ENCODE assay signal across 1 cellular context in genomic region chr2:180663016-180663471, GRCh38.
TF ChIP-seq lines count a peak whose summit lies in the region.

No MANE protein-coding gene starts in this region.

TF ChIP-seq in HCT116, 20 proteins besides CTCF, POLR2A, EP300 and RAD21 (continued from another document):
- no peak for TF ChIP-seq REST (IDR thresholded peaks at IDR 0.05; ENCODE audit: low read depth)
- no peak for TF ChIP-seq JUND (IDR thresholded peaks at IDR 0.05)
- no peak for TF ChIP-seq EZH2 (IDR thresholded peaks at IDR 0.05)
- TF ChIP-seq CEBPB (IDR thresholded peaks at IDR 0.05; ENCODE audit: low read depth) = no peak
- no peak for TF ChIP-seq FOSL1 (IDR thresholded peaks at IDR 0.05; ENCODE audit: low read depth)
- no peak for TF ChIP-seq POLR2AphosphoS5 (IDR thresholded peaks at IDR 0.05; ENCODE audit: low read depth, low read length)
- no peak for TF ChIP-seq ZNF274 (IDR thresholded peaks at IDR 0.05; ENCODE audit: low read depth, low read length)
- TF ChIP-seq TCF7L2 (IDR thresholded peaks at IDR 0.05; ENCODE audit: borderline replicate concordance, extremely low read depth, insufficient read depth, insufficient read length) = no peak
- no peak for TF ChIP-seq EGR1 (IDR thresholded peaks at IDR 0.05; ENCODE audit: low read depth)
- TF ChIP-seq SP1 (IDR thresholded peaks at IDR 0.05; ENCODE audit: low read depth) = no peak
- no peak for TF ChIP-seq CBX3 (IDR thresholded peaks at IDR 0.05; ENCODE audit: low read depth)
- TF ChIP-seq ATF3 (IDR thresholded peaks at IDR 0.05) = no peak
- TF ChIP-seq ZBTB33 (IDR thresholded peaks at IDR 0.05; ENCODE audit: extremely low read depth, insufficient replicate concordance, low read length) = no peak
- TF ChIP-seq SIN3A (IDR thresholded peaks at IDR 0.05; ENCODE audit: low read depth) = no peak
